Comparison of ENCODE assay signal across 31 cellular contexts in the genomic region with DNA sequence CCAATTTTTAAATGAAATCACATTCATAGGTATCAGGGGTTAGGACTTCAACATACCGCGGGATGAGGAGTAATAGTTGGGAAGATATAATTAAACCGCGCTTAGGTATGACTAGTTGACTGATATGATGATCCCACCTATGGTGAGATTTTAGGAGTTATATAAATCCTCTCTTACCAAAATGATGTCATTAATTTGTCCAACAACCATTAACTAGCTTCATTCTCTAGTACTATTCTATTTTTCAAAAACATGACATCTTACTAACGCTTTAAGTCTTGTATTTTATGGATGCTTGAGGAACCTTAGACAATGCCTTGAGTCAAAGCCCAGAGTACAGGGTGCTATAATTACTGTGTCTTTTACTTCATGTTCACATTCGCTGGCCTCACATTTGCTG. TPM values are rescaled to one million over a fixed set of nuclear protein-coding genes. Genes with fewer than 3 reads are reported as not detected.
DNase-seq lines count a peak whose midpoint lies in the region; ATAC-seq, FAIRE-seq and TF ChIP-seq lines count a peak whose summit lies in the region.
"Had no signal": no experiment of that assay in that cellular context is flagged by ENCODE, and none has a peak within 500 bp of the region (broad histone marks: within the 10 kb centered on the region; RNA-seq: fewer than 3 reads in every experiment).

No MANE protein-coding gene starts in this region.

- no peaks in the 10 kb centered on the region for H3K79me2 ChIP-seq in HepG2 (ENCODE audit: insufficient read depth, low read length)

- H3K4me3 ChIP-seq in HepG2 (replicated peaks in 1 of 3; ENCODE audit: insufficient read depth in 1 of 3, low read depth in 2 of 3, low read length in 3 of 3) (no peak overlapping the region), right lobe of liver (no peak overlapping the region), HEK293 (ENCODE audit: low read depth, low read length) (no peak overlapping the region)
- H3K4me3 ChIP-seq: A549; BLaER1; BLaER1 treated with 17β-estradiol and CSF1 and Interleukin-3, amounts not matched to agents 10 nM and 100 nM had no signal

- POLR2A ChIA-PET in HepG2 (lab: Yijun Ruan, JAX) (no interaction called here), HEK293 (lab: Yijun Ruan, JAX) (no interaction called here)

- TF ChIP-seq CTCF in HepG2 (CRISPR knock-in tag; IDR thresholded peaks at IDR 0.05) (no peak), right lobe of liver (IDR thresholded peaks at IDR 0.05) (no peak), HEK293 (tag by site-specific recombination; IDR thresholded peaks at IDR 0.05) (no peak)

- H3K27me3 ChIP-seq in HepG2 (ENCODE audit: control insufficient read depth in 1 of 2, insufficient read depth in 2 of 2, low read length in 2 of 2) (peaks cover 0 to 9% of the 10 kb centered on the region in 2 experiments; a peak in 3 of 5 replicates), right lobe of liver (no peaks in the 10 kb centered on the region)
- H3K27me3 ChIP-seq: BE2C; BLaER1; BLaER1 treated with 17β-estradiol and CSF1 and Interleukin-3, amounts not matched to agents 10 nM and 100 nM had no signal

- CTCF ChIA-PET in HepG2 (lab: Yijun Ruan, JAX; ENCODE audit: low intra/inter-chr PET ratio, low total read pairs) (no interaction called here), HEK293 (lab: Yijun Ruan, JAX) (no interaction called here)

- H3K27ac ChIP-seq in HepG2 (ENCODE audit: extremely low read length, insufficient read depth, low read length), result no peak overlapping the region
- no peak overlapping the region for H3K27ac ChIP-seq in right lobe of liver
- H3K27ac ChIP-seq in HEK293 (ENCODE audit: extremely low read depth, low read depth, low read length), result no peak overlapping the region
- H3K27ac ChIP-seq: 22Rv1; A549; BLaER1; BLaER1 treated with 17β-estradiol and CSF1 and Interleukin-3, amounts not matched to agents 10 nM and 100 nM; C4-2B had no signal

- ATAC-seq in HepG2, result no peak
- no peak for ATAC-seq in right lobe of liver
- ATAC-seq: A549; CD8-positive, alpha-beta T cell had no signal

- TF ChIP-seq EP300 in HepG2 (IDR thresholded peaks at IDR 0.05; ENCODE audit: low read depth in 2 of 2, low read length in 2 of 2) (no peak), HepG2 (CRISPR knock-in tag; IDR thresholded peaks at IDR 0.05; ENCODE audit: borderline replicate concordance) (no peak)

- WGBS in HepG2 (ENCODE audit: low lambda C conversion rate), result 80% methylated on average over 6 of the region's 6 CpGs
- WGBS in right lobe of liver (ENCODE audit: insufficient coverage, low coverage, low lambda C conversion rate, missing lambda C conversion rate), result 93% methylated on average over 6 of the region's 6 CpGs

- FAIRE-seq in HepG2 (lab: Jason Lieb, UNC), result no peak
- FAIRE-seq: A204.1, A549, D721Med had no signal

- in situ Hi-C loops in HepG2 (cut with HindIII; ENCODE audit: extremely low pct_ligation_motif_present, low pct_unique_long_range_greater_than_20kb), result no loop called here

- H2AFZ ChIP-seq in HepG2 (ENCODE audit: low read length), result no peak overlapping the region

- no peak overlapping the region for H3K9ac ChIP-seq in HepG2 (ENCODE audit: insufficient read depth, low read depth, low read length)
- H3K9ac ChIP-seq: BLaER1; BLaER1 treated with 17β-estradiol and CSF1 and Interleukin-3, amounts not matched to agents 10 nM and 100 nM had no signal

- TF ChIP-seq POLR2A in HepG2 (IDR thresholded peaks at IDR 0.05; ENCODE audit: insufficient read depth in 1 of 2, low read depth in 2 of 2, low read length in 2 of 2) (no peak), right lobe of liver (IDR thresholded peaks at IDR 0.05) (no peak)

- H4K20me1 ChIP-seq in HepG2 (ENCODE audit: insufficient read depth, low read length), result no peaks in the 10 kb centered on the region
- H4K20me1 ChIP-seq: BLaER1; BLaER1 treated with 17β-estradiol and CSF1 and Interleukin-3, amounts not matched to agents 10 nM and 100 nM had no signal

- H3K4me1 ChIP-seq in HepG2 (ENCODE audit: insufficient read depth, low read length) (no peaks in the 10 kb centered on the region), right lobe of liver (no peaks in the 10 kb centered on the region), HEK293 (ENCODE audit: control insufficient read depth, insufficient read depth, low read length) (no peaks in the 10 kb centered on the region)
- H3K4me1 ChIP-seq: A549; BE2C; BLaER1; BLaER1 treated with 17β-estradiol and CSF1 and Interleukin-3, amounts not matched to agents 10 nM and 100 nM had no signal

- DNase-seq in HepG2 (ENCODE audit: low spot score) (no peak), right lobe of liver (no peak), GDM1 (lab: John Stamatoyannopoulos, UW) (no peak)
- DNase-seq: 8988T; ACHN; AML-193; BE2C; C1 segment of cervical spinal cord; Caco-2; Calu3; CD4-positive, alpha-beta memory T cell; CD4-positive, alpha-beta T cell; CD4-positive, CD25-positive, alpha-beta regulatory T cell; CD8-positive, alpha-beta memory T cell; CD8-positive, alpha-beta T cell; COR-L47; DMS 273 treated with DMSO at 0.1 percent for 48 hours; DMS153; DMS53; DMS79; DMS79 treated with DMSO at 0.1 percent for 48 hours; DND-41; EL had no signal

- no TSS peak for BruUV-seq in HepG2 (replicated peaks; lab: Mats Ljungman, UMichigan)

- intact Hi-C loops in HepG2 (cut with micrococcal nuclease; ENCODE audit: unreplicated experiment), result no loop called here
- intact Hi-C loops in right lobe of liver (cut with DNase I), result no loop called here

- no peaks in the 10 kb centered on the region for H3K9me3 ChIP-seq in HepG2 (ENCODE audit: low read length)
- H3K9me3 ChIP-seq in right lobe of liver, result no peaks in the 10 kb centered on the region
- H3K9me3 ChIP-seq in HEK293 (ENCODE audit: control insufficient read depth, insufficient read depth, low read depth, low read length), result no peaks in the 10 kb centered on the region
- H3K9me3 ChIP-seq: A549; BE2C; BLaER1; BLaER1 treated with 17β-estradiol and CSF1 and Interleukin-3, amounts not matched to agents 10 nM and 100 nM; Caco-2 had no signal

- TF ChIP-seq RAD21 in HepG2 (CRISPR knock-in tag; IDR thresholded peaks at IDR 0.05), result no peak

- H3K4me2 ChIP-seq in HepG2 (ENCODE audit: low read depth, low read length), result no peak overlapping the region
- H3K4me2 ChIP-seq: A549; BLaER1; BLaER1 treated with 17β-estradiol and CSF1 and Interleukin-3, amounts not matched to agents 10 nM and 100 nM had no signal

- no peaks in the 10 kb centered on the region for H3K36me3 ChIP-seq in HepG2 (replicated peaks in 1 of 2; ENCODE audit: control insufficient read depth in 1 of 2, insufficient read depth in 2 of 2, low read length in 2 of 2)
- no peaks in the 10 kb centered on the region for H3K36me3 ChIP-seq in right lobe of liver
- H3K36me3 ChIP-seq in HEK293 (ENCODE audit: control insufficient read depth in 2 of 2, insufficient read depth in 1 of 2, low read length in 2 of 2), result no peaks in the 10 kb centered on the region
- H3K36me3 ChIP-seq: BE2C; BLaER1; BLaER1 treated with 17β-estradiol and CSF1 and Interleukin-3, amounts not matched to agents 10 nM and 100 nM had no signal

TF ChIP-seq in HepG2, 621 proteins besides CTCF, POLR2A, EP300 and RAD21 (continues in another document):
- TF ChIP-seq ATF7 (IDR thresholded peaks at IDR 0.05) (peak; percentile 73), ATF7 (CRISPR knock-in tag; IDR thresholded peaks at IDR 0.05) (no peak), ZBTB20 (CRISPR knock-in tag; IDR thresholded peaks at IDR 0.05; ENCODE audit: borderline replicate concordance, low read depth) (no peak)
- TF ChIP-seq, protein P1, sequence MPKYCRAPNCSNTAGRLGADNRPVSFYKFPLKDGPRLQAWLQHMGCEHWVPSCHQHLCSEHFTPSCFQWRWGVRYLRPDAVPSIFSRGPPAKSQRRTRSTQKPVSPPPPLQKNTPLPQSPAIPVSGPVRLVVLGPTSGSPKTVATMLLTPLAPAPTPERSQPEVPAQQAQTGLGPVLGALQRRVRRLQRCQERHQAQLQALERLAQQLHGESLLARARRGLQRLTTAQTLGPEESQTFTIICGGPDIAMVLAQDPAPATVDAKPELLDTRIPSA (CRISPR knock-in tag; IDR thresholded peaks at IDR 0.05; ENCODE audit: borderline replicate concordance), result no peak

TF ChIP-seq in HEK293, 187 proteins besides CTCF, POLR2A, EP300 and RAD21 (continues in another document):
- no peak for TF ChIP-seq ZNF433 (tag by site-specific recombination; IDR thresholded peaks at IDR 0.05; ENCODE audit: low read depth)

RNA-seq across cellular contexts. Expression of a gene that starts 59.6 kb away (rescaled TPM):
- total RNA-seq in HepG2 (2016; rRNA removed; fragmentation: Illumina TruSeq; extraction: Trizol), result 21.3 and 26.0 TPM in 2 replicates
- 15.6 and 18.1 TPM in 2 replicates for total RNA-seq in HepG2 (2016; cell fraction: cytosol; rRNA removed; fragmentation: Illumina TruSeq; extraction: Trizol; ENCODE audit: low read depth)
- 23.2 and 24.7 TPM in 2 replicates for total RNA-seq in HepG2 (2016; cell fraction: insoluble cytoplasmic fraction; rRNA removed; fragmentation: Illumina TruSeq; extraction: Trizol)
- 8.9 and 10.9 TPM in 2 replicates for total RNA-seq in HepG2 (2016; cell fraction: membrane; rRNA removed; fragmentation: Illumina TruSeq; extraction: Trizol)
- 42.9 and 43.7 TPM in 2 replicates for total RNA-seq in HepG2 (2016; cell fraction: nucleus; rRNA removed; fragmentation: Illumina TruSeq; extraction: Trizol)
- 6.4 and 8.4 TPM in 2 replicates for polyA plus RNA-seq in HepG2 (2011; rRNA removed)
- polyA plus RNA-seq in HepG2 (2011; cell fraction: cytosol; rRNA removed), result 3.4 and 4.1 TPM in 2 replicates
- polyA plus RNA-seq in HepG2 (2011; cell fraction: nucleus; rRNA removed), result 4.4 and 7.1 TPM in 2 replicates
- polyA plus RNA-seq in HepG2 (2012), result 7.9 and 11.9 TPM in 2 replicates
- 0.45 and 0.52 TPM in 2 replicates for polyA plus RNA-seq in HepG2 (2016; cell fraction: cytosol; fragmentation: Illumina TruSeq; extraction: Trizol; ENCODE audit: low read depth)
- polyA plus RNA-seq in HepG2 (2016; cell fraction: insoluble cytoplasmic fraction; fragmentation: Illumina TruSeq; extraction: Trizol; ENCODE audit: low read depth), result 19.5 and 20.2 TPM in 2 replicates
- polyA plus RNA-seq in HepG2 (2016; cell fraction: membrane; fragmentation: Illumina TruSeq; extraction: Trizol; ENCODE audit: low read depth), result 1.8 and 2.2 TPM in 2 replicates
- 35.9 and 42.5 TPM in 2 replicates for polyA plus RNA-seq in HepG2 (2016; cell fraction: nucleus; fragmentation: Illumina TruSeq; extraction: Trizol; ENCODE audit: insufficient read depth, low read depth)
- polyA minus RNA-seq in HepG2 (2011; rRNA and poly(A)+ RNA removed; ENCODE audit: low replicate concordance), result 0.19 and 11.0 TPM in 2 replicates
- polyA minus RNA-seq in HepG2 (2011; cell fraction: cytosol; rRNA and poly(A)+ RNA removed), result 9.1 and 9.7 TPM in 2 replicates
- polyA minus RNA-seq in HepG2 (2011; cell fraction: nucleus; rRNA and poly(A)+ RNA removed), result 46.5 and 49.8 TPM in 2 replicates
- 100 to 1,000 TPM in 2 of 6 experiments, 10 to 100 TPM in 4; 36.3 to 173 (median 72.8) TPM for total RNA-seq in right lobe of liver
